ENCODE assay signal across 17 cellular contexts in the genomic region with DNA sequence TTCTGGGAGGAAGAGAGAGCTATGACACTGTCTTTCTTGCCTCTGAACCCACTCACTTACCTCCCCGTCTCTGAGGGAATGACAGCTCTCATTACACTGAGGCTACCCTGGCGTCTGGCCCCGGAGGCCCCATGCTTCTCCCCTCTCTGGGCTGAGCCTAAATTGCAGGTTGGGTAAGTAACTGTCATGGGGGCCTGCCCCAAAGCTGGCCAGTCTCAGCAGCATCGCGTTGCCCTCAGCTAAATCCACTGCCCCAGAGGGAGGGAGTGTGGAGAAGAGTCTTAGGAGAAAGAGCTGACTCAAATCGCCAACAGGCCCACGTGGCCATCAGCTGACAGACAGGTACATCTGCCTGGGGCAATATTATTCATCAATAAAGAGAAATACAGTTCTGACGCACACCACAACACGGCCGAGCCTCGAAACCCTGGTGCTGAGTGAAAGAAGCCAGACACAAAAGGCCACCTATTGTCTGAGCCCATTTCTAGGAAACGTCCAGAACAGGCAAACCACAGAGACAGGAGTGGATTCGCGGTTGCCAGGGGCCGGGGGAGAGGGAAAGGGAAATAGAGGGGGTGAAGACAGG.
DNase-seq lines count a peak whose midpoint lies in the region; ATAC-seq, FAIRE-seq and TF ChIP-seq lines count a peak whose summit lies in the region.
"Had no signal": no experiment of that assay in that cellular context is flagged by ENCODE, and none has a peak within 500 bp of the region (broad histone marks: within the 10 kb centered on the region; RNA-seq: fewer than 3 reads in every experiment).

No MANE protein-coding gene starts in this region.

- no peaks in the 10 kb centered on the region for H3K27me3 ChIP-seq in BLaER1
- peaks cover 4 to 24% of the 10 kb centered on the region in 2 experiments for H3K27me3 ChIP-seq in HepG2 (ENCODE audit: control insufficient read depth in 1 of 2, insufficient read depth in 2 of 2, low read length in 2 of 2)
- H3K27me3 ChIP-seq in Caco-2 (replicated peaks; ENCODE audit: control insufficient read depth, insufficient read depth, low read length), result 0 out of 2 replicates have a peak, but pooled peaks cover 2% of the 10 kb centered on the region
- H3K27me3 ChIP-seq: cardiac muscle cell, gastrocnemius medialis had no signal

- H3K36me3 ChIP-seq in BLaER1, result no peaks in the 10 kb centered on the region
- H3K36me3 ChIP-seq in HepG2 (replicated peaks in 1 of 2; ENCODE audit: control insufficient read depth in 1 of 2, insufficient read depth in 2 of 2, low read length in 2 of 2), result no peaks in the 10 kb centered on the region
- no peaks in the 10 kb centered on the region for H3K36me3 ChIP-seq in Caco-2 (ENCODE audit: control insufficient read depth, insufficient read depth, low read length)
- H3K36me3 ChIP-seq: cardiac muscle cell, gastrocnemius medialis, left ventricle myocardium inferior had no signal

- TF ChIP-seq RAD21 in HepG2 (CRISPR knock-in tag; IDR thresholded peaks at IDR 0.05), result no peak

- 28% methylated on average over 15 of the region's 15 CpGs for WGBS in HepG2 (ENCODE audit: low lambda C conversion rate)

- H3K79me2 ChIP-seq in HepG2 (ENCODE audit: insufficient read depth, low read length), result no peaks in the 10 kb centered on the region

- TF ChIP-seq EP300 in HepG2 (IDR thresholded peaks at IDR 0.05; ENCODE audit: low read depth in 2 of 2, low read length in 2 of 2) (no peak), HepG2 (CRISPR knock-in tag; IDR thresholded peaks at IDR 0.05; ENCODE audit: borderline replicate concordance) (no peak)

- intact Hi-C loops in HepG2 (cut with micrococcal nuclease; ENCODE audit: unreplicated experiment) (no loop called here), Caco-2 (cut with micrococcal nuclease; ENCODE audit: unreplicated experiment) (no loop called here), Calu3 (cut with micrococcal nuclease; ENCODE audit: unreplicated experiment) (no loop called here)

- no peaks in the 10 kb centered on the region for H3K4me1 Mint-ChIP-seq in Caco-2 (ENCODE audit: low read depth, unreplicated experiment)
- no peaks in the 10 kb centered on the region for H3K4me1 Mint-ChIP-seq in Calu3 (ENCODE audit: low read depth, unreplicated experiment)

- peaks cover 10% of the 10 kb centered on the region for H3K4me1 ChIP-seq in BLaER1
- no peaks in the 10 kb centered on the region for H3K4me1 ChIP-seq in HepG2 (ENCODE audit: insufficient read depth, low read length)
- no peaks in the 10 kb centered on the region for H3K4me1 ChIP-seq in Caco-2
- H3K4me1 ChIP-seq: gastrocnemius medialis, left ventricle myocardium inferior had no signal

- no peaks in the 10 kb centered on the region for H3K9me3 ChIP-seq in BLaER1
- H3K9me3 ChIP-seq in HepG2 (ENCODE audit: low read length), result no peaks in the 10 kb centered on the region
- 0 out of 2 replicates have a peak, but pooled peaks cover 4% of the 10 kb centered on the region for H3K9me3 ChIP-seq in Caco-2
- H3K9me3 ChIP-seq: gastrocnemius medialis, left ventricle myocardium inferior had no signal

- peak overlapping the region; percentile 11 for H3K4me2 ChIP-seq in BLaER1
- H3K4me2 ChIP-seq in HepG2 (ENCODE audit: low read depth, low read length), result no peak overlapping the region

- BruUV-seq in HepG2 (replicated peaks; lab: Mats Ljungman, UMichigan) (no TSS peak), Caco-2 (replicated peaks; lab: Mats Ljungman, UMichigan) (no TSS peak), Calu3 (replicated peaks; lab: Mats Ljungman, UMichigan) (no TSS peak)

- H3K9me3 Mint-ChIP-seq in Caco-2 (ENCODE audit: unreplicated experiment), result peaks cover 15% of the 10 kb centered on the region
- H3K9me3 Mint-ChIP-seq in Calu3 (ENCODE audit: low read depth, unreplicated experiment), result peaks cover 5% of the 10 kb centered on the region

- H3K9ac ChIP-seq in BLaER1 (no peak overlapping the region), HepG2 (ENCODE audit: insufficient read depth, low read depth, low read length) (no peak overlapping the region)

- POLR2A ChIA-PET in HepG2 (lab: Yijun Ruan, JAX), result no interaction called here
- POLR2A ChIA-PET in Caco-2 (lab: Charles Lee), result no interaction called here

- no peak overlapping the region for H3K4me3 Mint-ChIP-seq in Caco-2 (ENCODE audit: unreplicated experiment)
- H3K4me3 Mint-ChIP-seq in Calu3 (ENCODE audit: low read depth, unreplicated experiment), result no peak overlapping the region
- H3K4me3 Mint-ChIP-seq: WTC11 had no signal

- ATAC-seq in HepG2, result no peak; the same call in 2 of the 3 replicates
- ATAC-seq: gastrocnemius medialis, WTC11 had no signal

- FAIRE-seq in HepG2 (lab: Jason Lieb, UNC), result no peak
- FAIRE-seq: GM18507 had no signal

- TF ChIP-seq CTCF in HepG2 (CRISPR knock-in tag; IDR thresholded peaks at IDR 0.05) (no peak), Caco-2 (IDR thresholded peaks at IDR 0.05; ENCODE audit: insufficient read depth in 1 of 2, low read depth in 1 of 2, low read length in 1 of 2, severe bottlenecking in 1 of 2, unreplicated experiment in 1 of 2) (no peak), Calu3 (IDR thresholded peaks at IDR 0.05; ENCODE audit: unreplicated experiment) (no peak)

- no peak overlapping the region for H3K27ac ChIP-seq in BLaER1
- H3K27ac ChIP-seq in HepG2 (ENCODE audit: extremely low read length, insufficient read depth, low read length), result no peak overlapping the region
- H3K27ac ChIP-seq: cardiac muscle cell, gastrocnemius medialis, left ventricle myocardium inferior, SK-N-MC had no signal

- DNase-seq in KBM-7, result peak; percentile 7
- peak; percentile 55 for DNase-seq in UCSD-AML1 (lab: John Stamatoyannopoulos, UW; ENCODE audit: unreplicated experiment)
- no peak for DNase-seq in HepG2 (ENCODE audit: low spot score)
- DNase-seq in activated effector memory CD4-positive, alpha-beta T cell treated with anti-CD3 and anti-CD28 coated beads, Interleukin-2, amount 50 U/mL, for 16 hours, result no peak
- DNase-seq in Caco-2, result no peak
- no peak for DNase-seq in Calu3
- DNase-seq: activated CD8-positive, alpha-beta memory T cell treated with anti-CD3 and anti-CD28 coated beads for 24 hours; gastrocnemius medialis; left ventricle myocardium inferior; MM.1S; NCI-H1930; NCI-H510A had no signal

- in situ Hi-C loops in KBM-7 (cut with MboI; ENCODE audit: low pct_unique_long_range_greater_than_20kb, low sequenced_read_pairs), result no loop called here
- in situ Hi-C loops in HepG2 (cut with HindIII; ENCODE audit: extremely low pct_ligation_motif_present, low pct_unique_long_range_greater_than_20kb), result no loop called here

- H2AFZ ChIP-seq in HepG2 (ENCODE audit: low read length), result no peak overlapping the region

- CTCF ChIA-PET in HepG2 (lab: Yijun Ruan, JAX; ENCODE audit: low intra/inter-chr PET ratio, low total read pairs), result no interaction called here
- CTCF ChIA-PET in Caco-2 (lab: Charles Lee), result no interaction called here
- CTCF ChIA-PET in Calu3 (lab: Charles Lee), result interaction anchor here (1.0 kb wide), 1 partner anchor 16 kb away, joined by 3 read pairs; no protein-coding TSS in a partner anchor

- H3K4me3 ChIP-seq in BLaER1 (no peak overlapping the region), HepG2 (replicated peaks in 1 of 3; ENCODE audit: insufficient read depth in 1 of 3, low read depth in 2 of 3, low read length in 3 of 3) (no peak overlapping the region), Caco-2 (ENCODE audit: low read depth, low read length) (no peak overlapping the region)
- H3K4me3 ChIP-seq: cardiac muscle cell, gastrocnemius medialis, left ventricle myocardium inferior, SK-N-MC had no signal

- H4K20me1 ChIP-seq in BLaER1, result no peaks in the 10 kb centered on the region
- no peaks in the 10 kb centered on the region for H4K20me1 ChIP-seq in HepG2 (ENCODE audit: insufficient read depth, low read length)

- H3K27ac Mint-ChIP-seq in Caco-2 (ENCODE audit: unreplicated experiment), result no peak overlapping the region
- no peak overlapping the region for H3K27ac Mint-ChIP-seq in Calu3 (ENCODE audit: unreplicated experiment)
- H3K27ac Mint-ChIP-seq: WTC11 had no signal

- H3K36me3 Mint-ChIP-seq in Caco-2 (ENCODE audit: insufficient read depth, unreplicated experiment) (no peaks in the 10 kb centered on the region), Calu3 (ENCODE audit: insufficient read depth, unreplicated experiment) (no peaks in the 10 kb centered on the region)
- H3K36me3 Mint-ChIP-seq: WTC11 had no signal

- no peak for TF ChIP-seq POLR2A in HepG2 (IDR thresholded peaks at IDR 0.05; ENCODE audit: insufficient read depth in 1 of 2, low read depth in 2 of 2, low read length in 2 of 2)

- H3K27me3 Mint-ChIP-seq in Caco-2 (ENCODE audit: insufficient read depth, unreplicated experiment) (peaks cover 14% of the 10 kb centered on the region), Calu3 (ENCODE audit: unreplicated experiment) (peaks cover 97% of the 10 kb centered on the region)

TF ChIP-seq in HepG2, 621 proteins besides CTCF, POLR2A, EP300 and RAD21:
- TF ChIP-seq, protein P1, sequence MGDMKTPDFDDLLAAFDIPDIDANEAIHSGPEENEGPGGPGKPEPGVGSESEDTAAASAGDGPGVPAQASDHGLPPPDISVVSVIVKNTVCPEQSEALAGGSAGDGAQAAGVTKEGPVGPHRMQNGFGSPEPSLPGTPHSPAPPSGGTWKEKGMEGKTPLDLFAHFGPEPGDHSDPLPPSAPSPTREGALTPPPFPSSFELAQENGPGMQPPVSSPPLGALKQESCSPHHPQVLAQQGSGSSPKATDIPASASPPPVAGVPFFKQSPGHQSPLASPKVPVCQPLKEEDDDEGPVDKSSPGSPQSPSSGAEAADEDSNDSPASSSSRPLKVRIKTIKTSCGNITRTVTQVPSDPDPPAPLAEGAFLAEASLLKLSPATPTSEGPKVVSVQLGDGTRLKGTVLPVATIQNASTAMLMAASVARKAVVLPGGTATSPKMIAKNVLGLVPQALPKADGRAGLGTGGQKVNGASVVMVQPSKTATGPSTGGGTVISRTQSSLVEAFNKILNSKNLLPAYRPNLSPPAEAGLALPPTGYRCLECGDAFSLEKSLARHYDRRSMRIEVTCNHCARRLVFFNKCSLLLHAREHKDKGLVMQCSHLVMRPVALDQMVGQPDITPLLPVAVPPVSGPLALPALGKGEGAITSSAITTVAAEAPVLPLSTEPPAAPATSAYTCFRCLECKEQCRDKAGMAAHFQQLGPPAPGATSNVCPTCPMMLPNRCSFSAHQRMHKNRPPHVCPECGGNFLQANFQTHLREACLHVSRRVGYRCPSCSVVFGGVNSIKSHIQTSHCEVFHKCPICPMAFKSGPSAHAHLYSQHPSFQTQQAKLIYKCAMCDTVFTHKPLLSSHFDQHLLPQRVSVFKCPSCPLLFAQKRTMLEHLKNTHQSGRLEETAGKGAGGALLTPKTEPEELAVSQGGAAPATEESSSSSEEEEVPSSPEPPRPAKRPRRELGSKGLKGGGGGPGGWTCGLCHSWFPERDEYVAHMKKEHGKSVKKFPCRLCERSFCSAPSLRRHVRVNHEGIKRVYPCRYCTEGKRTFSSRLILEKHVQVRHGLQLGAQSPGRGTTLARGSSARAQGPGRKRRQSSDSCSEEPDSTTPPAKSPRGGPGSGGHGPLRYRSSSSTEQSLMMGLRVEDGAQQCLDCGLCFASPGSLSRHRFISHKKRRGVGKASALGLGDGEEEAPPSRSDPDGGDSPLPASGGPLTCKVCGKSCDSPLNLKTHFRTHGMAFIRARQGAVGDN (CRISPR knock-in tag; IDR thresholded peaks at IDR 0.05), result 0 out of 2 replicates have a peak, but pooled peaks have one; percentile 7
- no peak for TF ChIP-seq SYNCRIP (IDR thresholded peaks at IDR 0.05; ENCODE audit: insufficient read depth, low read depth, low read length)

Comparison
In these comparisons a context has a peak if more than half of its experiments do, and no peak if none do; other contexts are left out.
1. DNase-seq: peak in KBM-7 (single experiment) and UCSD-AML1 (single experiment); none in HepG2 (single experiment), activated effector memory CD4-positive, alpha-beta T cell treated with anti-CD3 and anti-CD28 coated beads, Interleukin-2, amount 50 U/mL, for 16 hours (single experiment), Caco-2 (0 of 2) and Calu3 (single experiment).